26 cellular contexts compared by ENCODE assay signal in the genomic region with DNA sequence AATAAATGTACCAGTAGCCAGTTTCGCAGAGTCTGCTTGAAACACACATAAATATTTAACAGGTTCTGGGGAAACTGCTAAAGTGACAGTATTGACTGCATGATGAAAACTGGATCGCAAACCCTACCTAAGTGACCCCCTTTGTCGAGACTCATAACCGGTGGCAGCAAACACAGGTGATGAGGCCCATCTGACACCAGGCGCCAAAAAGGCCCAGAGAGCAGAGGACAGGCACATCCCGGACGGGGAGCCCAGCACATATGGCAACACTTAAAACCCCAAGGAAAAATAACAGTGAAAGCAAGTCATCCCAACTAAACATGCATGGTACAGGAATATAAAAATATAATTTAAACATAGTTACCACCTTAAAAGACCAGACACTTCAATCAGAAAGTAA.
"Had no signal": no experiment of that assay in that cellular context is flagged by ENCODE, and none has a peak within 500 bp of the region (broad histone marks: within the 10 kb centered on the region; RNA-seq: fewer than 3 reads in every experiment).

No MANE protein-coding gene starts in this region.

- H3K27me3 ChIP-seq: left lung, stomach, testis, thyroid gland, transverse colon, upper lobe of left lung had no signal

- H3K9me3 ChIP-seq: left lung, lower lobe of right lung, stomach, testis, thyroid gland, transverse colon, upper lobe of left lung had no signal

- H3K27ac ChIP-seq: left lung, lower lobe of right lung, parathyroid adenoma, skin epidermis, stomach, testis, thyroid gland, transverse colon had no signal

- H3K9ac ChIP-seq: parathyroid adenoma had no signal

- ATAC-seq: left colon; lower lobe of right lung; naive thymus-derived CD8-positive, alpha-beta T cell; sciatic nerve; stimulated activated naive B cell treated with anti-CD40 and anti-IgM and Interleukin-4, amounts not matched to agents 10 μg/mL and 1 μg/mL and 100 μg/mL, for 72 hours; stimulated activated naive CD8-positive, alpha-beta T cell treated with anti-CD3 and anti-CD28 coated beads, Interleukin-15, Interleukin-2, amounts not matched to agents 100 U/mL and 50 U/mL, for 24 hours had no signal

- H3K4me1 ChIP-seq: parathyroid adenoma, testis had no signal

- DNase-seq: hypothalamus; immature natural killer cell; kidney; left colon; left lung; lower lobe of right lung; mammary epithelial cell; mesenchymal stem cell; naive thymus-derived CD8-positive, alpha-beta T cell; nucleus accumbens; retina; right cardiac atrium; stimulated activated CD4-positive, alpha-beta T cell treated with anti-CD3 and anti-CD28 coated beads, Interleukin-12 subunit alpha, Interleukin-12 subunit beta, amount 100 ng/mL, for 4 hours; stimulated activated CD4-positive, alpha-beta T cell treated with anti-CD3 and anti-CD28 coated beads, Interleukin-15, amount 100 ng/mL, for 24 hours; stimulated activated CD4-positive, alpha-beta T cell treated with anti-CD3 and anti-CD28 coated beads, Interleukin-2, amount 100 ng/mL, for 24 hours; stimulated activated CD4-positive, alpha-beta T cell treated with anti-CD3 and anti-CD28 coated beads, Interleukin-4, amount 100 ng/mL, for 1 hour; stimulated activated naive B cell treated with anti-CD40 and anti-IgM and Interleukin-4, amounts not matched to agents 10 μg/mL and 1 μg/mL and 100 μg/mL, for 72 hours; stimulated activated naive CD8-positive, alpha-beta T cell treated with anti-CD3 and anti-CD28 coated beads, Interleukin-15, Interleukin-2, amounts not matched to agents 100 U/mL and 50 U/mL, for 24 hours; stomach; testis; thyroid gland; transverse colon; upper lobe of left lung had no signal

- H3K36me3 ChIP-seq: left lung, lower lobe of right lung, thyroid gland, transverse colon, upper lobe of left lung had no signal

- H3K4me3 ChIP-seq: left lung, lower lobe of right lung, skin epidermis, stomach, testis, thyroid gland, transverse colon, upper lobe of left lung had no signal

- H2AFZ ChIP-seq: parathyroid adenoma had no signal
